17 cellular contexts compared by ENCODE assay signal in the genomic region with DNA sequence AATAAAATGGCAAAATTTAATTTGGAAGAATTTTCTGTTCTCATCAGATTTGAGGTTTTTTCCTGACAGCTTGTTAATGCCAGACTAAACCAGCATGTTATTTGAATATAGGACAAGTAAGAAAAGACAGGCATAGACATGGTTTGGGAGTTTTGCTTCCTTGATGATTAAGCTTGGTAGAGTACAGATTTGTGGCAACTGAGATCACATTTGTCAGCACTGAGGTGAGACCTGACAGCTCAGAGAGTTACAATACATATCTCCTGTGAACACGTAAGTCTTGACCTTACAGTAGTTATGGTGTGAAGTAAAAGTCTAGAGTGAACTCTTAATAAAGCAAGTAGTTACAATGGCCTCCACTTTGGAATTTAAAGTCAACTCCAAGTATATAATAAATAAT. TPM values are rescaled to one million over a fixed set of nuclear protein-coding genes. Genes with fewer than 3 reads are reported as not detected.
DNase-seq lines count a peak whose midpoint lies in the region; ATAC-seq and TF ChIP-seq lines count a peak whose summit lies in the region.
"Had no signal": no experiment of that assay in that cellular context is flagged by ENCODE, and none has a peak within 500 bp of the region (broad histone marks: within the 10 kb centered on the region; RNA-seq: fewer than 3 reads in every experiment).

No MANE protein-coding gene starts in this region.

- H3K36me3 Mint-ChIP-seq in MCF 10A (ENCODE audit: insufficient read depth, unreplicated experiment) (no peaks in the 10 kb centered on the region), progenitor cell of endocrine pancreas (ENCODE audit: insufficient read depth) (no peaks in the 10 kb centered on the region)
- no peaks in the 10 kb centered on the region for H3K36me3 Mint-ChIP-seq in activated T-helper 17 cell treated with anti-CD3 and anti-CD28 coated beads, Interleukin-2, amount 50 U/mL, for 72 hours (ENCODE audit: low read depth)
- H3K36me3 Mint-ChIP-seq: CD4-positive, CD25-positive, alpha-beta regulatory T cell; CD8-positive, alpha-beta T cell had no signal

- no peaks in the 10 kb centered on the region for H3K36me3 ChIP-seq in mammary epithelial cell (ENCODE audit: insufficient read depth, low read length)

- no peaks in the 10 kb centered on the region for H3K9me3 Mint-ChIP-seq in MCF 10A (ENCODE audit: unreplicated experiment)
- no peaks in the 10 kb centered on the region for H3K9me3 Mint-ChIP-seq in progenitor cell of endocrine pancreas (ENCODE audit: low read depth)
- peaks cover 9% of the 10 kb centered on the region for H3K9me3 Mint-ChIP-seq in activated T-helper 17 cell treated with anti-CD3 and anti-CD28 coated beads, Interleukin-2, amount 50 U/mL, for 72 hours
- H3K9me3 Mint-ChIP-seq: CD8-positive, alpha-beta T cell had no signal

- DNase-seq in mammary epithelial cell (peak; percentile 67), MCF 10A (ENCODE audit: unreplicated experiment) (no peak), epithelial cell of prostate (ENCODE audit: low read depth, low spot score) (peak; percentile 66), kidney tubule cell (ENCODE audit: low spot score) (peak; percentile 30), progenitor cell of endocrine pancreas (ENCODE audit: low spot score, unreplicated experiment) (no peak)
- DNase-seq: Caco-2; CD4-positive, CD25-positive, alpha-beta regulatory T cell; CD8-positive, alpha-beta T cell; DMS153; DND-41; H7; HCEC 1CT had no signal

- TF ChIP-seq CTCF in mammary epithelial cell (conservative IDR thresholded peaks at IDR 0.05 in 1 of 2, IDR thresholded peaks at IDR 0.05 in 1 of 2; ENCODE audit: extremely low read depth in 1 of 2, insufficient read depth in 1 of 2, low read depth in 1 of 2, low read length in 2 of 2) (no peak), MCF 10A (IDR thresholded peaks at IDR 0.05; ENCODE audit: unreplicated experiment) (no peak), progenitor cell of endocrine pancreas (IDR thresholded peaks at IDR 0.05; ENCODE audit: unreplicated experiment) (no peak)

- no peaks in the 10 kb centered on the region for H3K27me3 ChIP-seq in mammary epithelial cell (ENCODE audit: insufficient read depth, low read length)
- H3K27me3 ChIP-seq: BLaER1 had no signal

- H3K4me2 ChIP-seq in mammary epithelial cell (ENCODE audit: insufficient read depth, low read depth, low read length), result no peak overlapping the region
- H3K4me2 ChIP-seq: BLaER1 had no signal

- no TSS peak for BruUV-seq in mammary epithelial cell (replicated peaks; lab: Mats Ljungman, UMichigan)
- no TSS peak for BruUV-seq in MCF 10A (replicated peaks; lab: Mats Ljungman, UMichigan)

- CTCF ChIA-PET in mammary epithelial cell (lab: Charles Lee; ENCODE audit: low non-redundant PET) (interaction anchor here (0.6 kb wide), 1 partner anchor 269 kb away, joined by 6 read pairs; no protein-coding TSS in a partner anchor), MCF 10A (lab: Yijun Ruan, JAX) (interaction anchor here (1.2 kb wide), 1 partner anchor 12 kb away, joined by 3 read pairs; no protein-coding TSS in a partner anchor)

- POLR2A ChIA-PET in MCF 10A (lab: Yijun Ruan, JAX), result no interaction called here

- H3K27ac ChIP-seq in mammary epithelial cell (ENCODE audit: insufficient read depth, low read depth, low read length), result no peak overlapping the region
- H3K27ac ChIP-seq in epithelial cell of prostate, result no peak overlapping the region
- H3K27ac ChIP-seq: 22Rv1, BLaER1, C4-2B had no signal

- no peak overlapping the region for H3K9ac ChIP-seq in mammary epithelial cell (ENCODE audit: insufficient read depth, low read length)
- H3K9ac ChIP-seq: BLaER1 had no signal

- no peak overlapping the region for H3K27ac Mint-ChIP-seq in MCF 10A (ENCODE audit: low read depth, unreplicated experiment)
- no peak overlapping the region for H3K27ac Mint-ChIP-seq in progenitor cell of endocrine pancreas
- H3K27ac Mint-ChIP-seq in activated T-helper 17 cell treated with anti-CD3 and anti-CD28 coated beads, Interleukin-2, amount 50 U/mL, for 72 hours, result no peak overlapping the region
- H3K27ac Mint-ChIP-seq: B cell; CD4-positive, CD25-positive, alpha-beta regulatory T cell; CD8-positive, alpha-beta T cell had no signal

- intact Hi-C loops in mammary epithelial cell (cut with micrococcal nuclease) (no loop called here), MCF 10A (cut with micrococcal nuclease) (loop anchor here (10.0 kb wide), 1 partner anchor 530 kb away; no protein-coding TSS in a partner anchor)

- dilution Hi-C loops in mammary epithelial cell (cut with HindIII; ENCODE audit: low sequenced_read_pairs), result no loop called here

- H3K27me3 Mint-ChIP-seq in MCF 10A (ENCODE audit: insufficient read depth, unreplicated experiment) (no peaks in the 10 kb centered on the region), progenitor cell of endocrine pancreas (no peaks in the 10 kb centered on the region)
- H3K27me3 Mint-ChIP-seq in activated T-helper 17 cell treated with anti-CD3 and anti-CD28 coated beads, Interleukin-2, amount 50 U/mL, for 72 hours, result no peaks in the 10 kb centered on the region
- H3K27me3 Mint-ChIP-seq: B cell had no signal

- WGBS in mammary epithelial cell (ENCODE audit: low coverage, missing lambda C conversion rate), result 100% methylated on average over 1 of the region's 1 CpG

- H4K20me1 ChIP-seq in mammary epithelial cell (ENCODE audit: insufficient read depth, low read length), result no peaks in the 10 kb centered on the region
- H4K20me1 ChIP-seq: BLaER1 had no signal

- H3K79me2 ChIP-seq in mammary epithelial cell (ENCODE audit: insufficient read depth, low read length), result no peaks in the 10 kb centered on the region

- no peaks in the 10 kb centered on the region for H3K4me1 ChIP-seq in mammary epithelial cell (ENCODE audit: insufficient read depth, low read length)
- H3K4me1 ChIP-seq: BLaER1, Caco-2 had no signal

- H2AFZ ChIP-seq in mammary epithelial cell (ENCODE audit: low read depth, low read length), result no peak overlapping the region

- H3K4me3 ChIP-seq in mammary epithelial cell (replicated peaks in 1 of 3; ENCODE audit: insufficient read depth in 1 of 3, low read depth in 2 of 3, low read length in 3 of 3), result no peak overlapping the region
- H3K4me3 ChIP-seq: BLaER1 had no signal

- ATAC-seq in activated T-helper 17 cell treated with anti-CD3 and anti-CD28 coated beads, Interleukin-2, amount 50 U/mL, for 72 hours (replicated peaks), result no peak
- ATAC-seq: CD8-positive, alpha-beta T cell had no signal

- H3K9me3 ChIP-seq in mammary epithelial cell (replicated peaks; ENCODE audit: insufficient read depth, low read length), result no peaks in the 10 kb centered on the region

- H3K4me3 Mint-ChIP-seq in MCF 10A (ENCODE audit: unreplicated experiment), result no peak overlapping the region
- no peak overlapping the region for H3K4me3 Mint-ChIP-seq in progenitor cell of endocrine pancreas (ENCODE audit: low read depth)
- H3K4me3 Mint-ChIP-seq in activated T-helper 17 cell treated with anti-CD3 and anti-CD28 coated beads, Interleukin-2, amount 50 U/mL, for 72 hours, result no peak overlapping the region
- H3K4me3 Mint-ChIP-seq: B cell; CD4-positive, CD25-positive, alpha-beta regulatory T cell; CD8-positive, alpha-beta T cell had no signal

- H3K4me1 Mint-ChIP-seq in MCF 10A (ENCODE audit: insufficient read depth, unreplicated experiment) (no peaks in the 10 kb centered on the region), progenitor cell of endocrine pancreas (ENCODE audit: low read depth) (no peaks in the 10 kb centered on the region)
- no peaks in the 10 kb centered on the region for H3K4me1 Mint-ChIP-seq in activated T-helper 17 cell treated with anti-CD3 and anti-CD28 coated beads, Interleukin-2, amount 50 U/mL, for 72 hours
- H3K4me1 Mint-ChIP-seq: B cell; CD4-positive, CD25-positive, alpha-beta regulatory T cell had no signal

- in situ Hi-C loops in mammary epithelial cell (cut with MboI; ENCODE audit: low sequenced_read_pairs in 2 of 2), result no loop called here

RNA-seq across cellular contexts. Expression of a gene that starts 34.5 kb away (rescaled TPM):
- total RNA-seq in mammary epithelial cell, result 10 to 100 TPM in 1 of 2 donors, 1 to 10 TPM in 1; 1.7 to 42.0 TPM
- 18.9 TPM for polyA plus RNA-seq in mammary epithelial cell
- 14.2 TPM for polyA minus RNA-seq in mammary epithelial cell
- 31.1 and 35.0 TPM in 2 replicates for total RNA-seq in MCF 10A (2022)
- total RNA-seq in progenitor cell of endocrine pancreas, result 22.5 and 26.9 TPM in 2 replicates
- total RNA-seq in activated T-helper 17 cell treated with anti-CD3 and anti-CD28 coated beads, Interleukin-2, amount 50 U/mL, for 72 hours, result 10 to 100 TPM; 49.4 to 76.9 TPM

Comparison
In these comparisons a context has a peak if more than half of its experiments do, and no peak if none do; other contexts are left out.
1. DNase-seq: peak in mammary epithelial cell (single experiment), epithelial cell of prostate (single experiment) and kidney tubule cell (single experiment); none in MCF 10A (single experiment) and progenitor cell of endocrine pancreas (single experiment).